24 cellular contexts compared by ENCODE assay signal in genomic region chr20:25493748-25494505, GRCh38.
"Had no signal": no experiment of that assay in that cellular context is flagged by ENCODE, and none has a peak within 500 bp of the region (broad histone marks: within the 10 kb centered on the region; RNA-seq: fewer than 3 reads in every experiment).

No MANE protein-coding gene starts in this region.

- H3K4me3 ChIP-seq: colonic mucosa, left lung, tibial nerve, vagina had no signal

- H3K4me1 ChIP-seq: colonic mucosa, left lung, tibial nerve, vagina had no signal

- H3K9ac ChIP-seq: parathyroid adenoma had no signal

- ATAC-seq: activated CD8-positive, alpha-beta T cell treated with anti-CD3 and anti-CD28 coated beads for 36 hours; activated naive CD8-positive, alpha-beta T cell treated with anti-CD3 and anti-CD28 coated beads, Interleukin-2, amount 50 U/mL, for 24 hours had no signal

- FAIRE-seq: TTC549 had no signal

- DNase-seq: activated B cell treated with CpG ODN at 0.5 μM for 24 hours; activated CD4-positive, alpha-beta T cell treated with anti-CD3 and anti-CD28 coated beads for 4 hours; activated CD8-positive, alpha-beta T cell treated with anti-CD3 and anti-CD28 coated beads for 36 hours; activated naive CD4-positive, alpha-beta T cell treated with Interleukin-2 at 50 U/mL for 16 hours; activated naive CD8-positive, alpha-beta T cell treated with anti-CD3 and anti-CD28 coated beads, Interleukin-2, amount 50 U/mL, for 24 hours; activated T-cell treated with anti-CD3 and anti-CD28 coated beads, Interleukin-2, amount 50 U/mL, for 1 hour; anterior cingulate cortex; colonic mucosa; erythroblast; foreskin melanocyte; head of caudate nucleus; midbrain; stimulated activated CD4-positive, alpha-beta T cell treated with anti-CD3 and anti-CD28 coated beads, Interleukin-1b, Interleukin-23, amount 100 ng/mL, for 48 hours; stimulated activated CD8-positive, alpha-beta memory T cell treated with anti-CD3 and anti-CD28 coated beads, Interleukin-4, amount 100 ng/mL, for 48 hours; stimulated activated naive CD4-positive, alpha-beta T cell had no signal

- H3K27me3 ChIP-seq: colonic mucosa, left lung, tibial nerve, vagina had no signal

- H3K4me1 Mint-ChIP-seq: activated B cell treated with CpG ODN at 0.5 μM for 24 hours; activated naive CD8-positive, alpha-beta T cell treated with anti-CD3 and anti-CD28 coated beads, Interleukin-2, amount 50 U/mL, for 24 hours; brain; central memory CD8-positive, alpha-beta T cell had no signal

- H3K27me3 Mint-ChIP-seq: activated B cell treated with CpG ODN at 0.5 μM for 24 hours; activated CD8-positive, alpha-beta T cell treated with anti-CD3 and anti-CD28 coated beads for 36 hours; activated naive CD8-positive, alpha-beta T cell treated with anti-CD3 and anti-CD28 coated beads, Interleukin-2, amount 50 U/mL, for 24 hours; brain had no signal

- H3K9me3 Mint-ChIP-seq: activated B cell treated with CpG ODN at 0.5 μM for 24 hours; activated CD8-positive, alpha-beta T cell treated with anti-CD3 and anti-CD28 coated beads for 36 hours; activated naive CD8-positive, alpha-beta T cell treated with anti-CD3 and anti-CD28 coated beads, Interleukin-2, amount 50 U/mL, for 24 hours; activated T-helper 2 cell treated with anti-CD3 and anti-CD28 coated beads, Interferon-gamma antibody, Interleukin-2, Interleukin-4, amounts not matched to agents 10 μg/mL and 5 μg/mL and 100 μg/mL, durations not matched to agents 14 hours and 24 hours and 36 hours; brain; central memory CD8-positive, alpha-beta T cell; T-helper 2 cell treated with Interferon-gamma antibody and Interleukin-4, amounts not matched to agents 5 μg/mL and 100 μg/mL, for 36 hours had no signal

- H3K27ac ChIP-seq: colonic mucosa, left lung, parathyroid adenoma, tibial nerve, vagina had no signal

- H3K4me3 Mint-ChIP-seq: activated B cell treated with CpG ODN at 0.5 μM for 24 hours; activated CD8-positive, alpha-beta T cell treated with anti-CD3 and anti-CD28 coated beads for 36 hours; activated naive CD8-positive, alpha-beta T cell treated with anti-CD3 and anti-CD28 coated beads, Interleukin-2, amount 50 U/mL, for 24 hours; brain; central memory CD8-positive, alpha-beta T cell; T-helper 2 cell treated with Interferon-gamma antibody and Interleukin-4, amounts not matched to agents 5 μg/mL and 100 μg/mL, for 36 hours had no signal

- H3K27ac Mint-ChIP-seq: activated B cell treated with CpG ODN at 0.5 μM for 24 hours; activated CD8-positive, alpha-beta T cell treated with anti-CD3 and anti-CD28 coated beads for 36 hours; activated naive CD8-positive, alpha-beta T cell treated with anti-CD3 and anti-CD28 coated beads, Interleukin-2, amount 50 U/mL, for 24 hours; activated T-helper 2 cell treated with anti-CD3 and anti-CD28 coated beads, Interferon-gamma antibody, Interleukin-2, Interleukin-4, amounts not matched to agents 10 μg/mL and 5 μg/mL and 100 μg/mL, durations not matched to agents 14 hours and 24 hours and 36 hours; T-helper 2 cell treated with Interferon-gamma antibody and Interleukin-4, amounts not matched to agents 5 μg/mL and 100 μg/mL, for 36 hours had no signal

- H3K9me3 ChIP-seq: colonic mucosa, left lung, tibial nerve, vagina had no signal

- H3K36me3 ChIP-seq: colonic mucosa, left lung, vagina had no signal
